21 cellular contexts compared by ENCODE assay signal in genomic region chr3:152232001-152232400, GRCh38. TPM values are rescaled to one million over a fixed set of nuclear protein-coding genes. Genes with fewer than 3 reads are reported as not detected.
DNase-seq lines count a peak whose midpoint lies in the region; ATAC-seq and TF ChIP-seq lines count a peak whose summit lies in the region.
"Had no signal": no experiment of that assay in that cellular context is flagged by ENCODE, and none has a peak within 500 bp of the region (broad histone marks: within the 10 kb centered on the region; RNA-seq: fewer than 3 reads in every experiment).

No MANE protein-coding gene starts in this region.

- no peaks in the 10 kb centered on the region for H3K4me1 ChIP-seq in lower lobe of right lung

- intact Hi-C loops in activated naive CD4-positive, alpha-beta T cell treated with anti-CD3 and anti-CD28 coated beads for 36 hours (cut with micrococcal nuclease): loop anchor here (1.0 kb wide), 1 partner anchor 10 kb away; no protein-coding TSS in a partner anchor
- intact Hi-C loops in lower lobe of right lung (cut with DNase I): no loop called here

- CTCF ChIA-PET in activated naive CD4-positive, alpha-beta T cell treated with anti-CD3 and anti-CD28 coated beads for 36 hours (lab: Charles Lee): interaction anchor here (1.3 kb wide), 1 partner anchor 25 kb away, joined by 3 read pairs; no protein-coding TSS in a partner anchor

- ATAC-seq in GM21528 (IDR thresholded peaks at IDR 0.05; ENCODE audit: low FRiP score, unreplicated experiment) (no peak), lower lobe of right lung (no peak)
- ATAC-seq: Panc1 had no signal

- peaks cover 3% of the 10 kb centered on the region for H3K36me3 Mint-ChIP-seq in activated naive CD4-positive, alpha-beta T cell treated with anti-CD3 and anti-CD28 coated beads for 36 hours (ENCODE audit: low read depth)
- H3K36me3 Mint-ChIP-seq: CD4-positive, CD25-positive, alpha-beta regulatory T cell had no signal

- H3K27me3 ChIP-seq in lower lobe of right lung (ENCODE audit: low read depth): no peaks in the 10 kb centered on the region

- TF ChIP-seq CTCF in LNCaP clone FGC (IDR thresholded peaks at IDR 0.05; ENCODE audit: control insufficient read depth, extremely low read depth, insufficient read depth) (no peak), fibroblast of villous mesenchyme (IDR thresholded peaks at IDR 0.05; ENCODE audit: insufficient read depth, low read depth, low read length) (no peak), lower lobe of right lung (IDR thresholded peaks at IDR 0.05) (no peak)

- no peaks in the 10 kb centered on the region for H3K9me3 Mint-ChIP-seq in activated naive CD4-positive, alpha-beta T cell treated with anti-CD3 and anti-CD28 coated beads for 36 hours

- peaks cover 81% of the 10 kb centered on the region for H3K4me1 Mint-ChIP-seq in activated naive CD4-positive, alpha-beta T cell treated with anti-CD3 and anti-CD28 coated beads for 36 hours (ENCODE audit: low read depth)

- H3K27ac Mint-ChIP-seq in activated naive CD4-positive, alpha-beta T cell treated with anti-CD3 and anti-CD28 coated beads for 36 hours: peak overlapping the region; percentile 94

- in situ Hi-C loops in SK-MEL-5 (cut with HindIII; ENCODE audit: low pct_unique_long_range_greater_than_20kb, low sequenced_read_pairs): no loop called here

- H3K4me3 ChIP-seq in LNCaP clone FGC (ENCODE audit: low read depth, low read length): no peak overlapping the region
- no peak overlapping the region for H3K4me3 ChIP-seq in fibroblast of villous mesenchyme (ENCODE audit: low read depth, low read length)
- no peak overlapping the region for H3K4me3 ChIP-seq in lower lobe of right lung

- H3K27me3 Mint-ChIP-seq in activated naive CD4-positive, alpha-beta T cell treated with anti-CD3 and anti-CD28 coated beads for 36 hours (ENCODE audit: low read depth): no peaks in the 10 kb centered on the region
- H3K27me3 Mint-ChIP-seq: CD4-positive, CD25-positive, alpha-beta regulatory T cell had no signal

- H3K36me3 ChIP-seq in lower lobe of right lung: no peaks in the 10 kb centered on the region

- H3K9me3 ChIP-seq in lower lobe of right lung: no peaks in the 10 kb centered on the region

- H3K4me3 Mint-ChIP-seq in activated naive CD4-positive, alpha-beta T cell treated with anti-CD3 and anti-CD28 coated beads for 36 hours: peak overlapping the region; percentile 26
- H3K4me3 Mint-ChIP-seq: CD4-positive, CD25-positive, alpha-beta regulatory T cell had no signal

- DNase-seq in activated naive CD4-positive, alpha-beta T cell treated with anti-CD3 and anti-CD28 coated beads for 36 hours: no peak
- DNase-seq in activated naive CD4-positive, alpha-beta T cell treated with Interleukin-2 at 50 U/mL for 16 hours: no peak
- DNase-seq in LNCaP clone FGC (ENCODE audit: low read depth): peak; percentile 4
- peak; percentile 51 for DNase-seq in SK-MEL-5 (ENCODE audit: low read depth, low spot score)
- peak; percentile 41 for DNase-seq in fibroblast of villous mesenchyme (ENCODE audit: low read depth)
- DNase-seq in activated CD8-positive, alpha-beta memory T cell treated with anti-CD3 and anti-CD28 coated beads for 24 hours: no peak
- DNase-seq in lower lobe of right lung: no peak
- DNase-seq: CD4-positive, CD25-positive, alpha-beta regulatory T cell; DMS79; H7; MM.1S; NCI-H1092; NCI-H146; NCI-H2029; NCI-H2227 treated with DMSO at 0.1 percent for 48 hours; NCI-H510A; NCI-H774; NK-92 treated with Interleukin-12 subunit alpha and Interleukin-12 subunit beta, amount 100 ng/mL, for 24 hours; SIG-M5 had no signal

- H3K27ac ChIP-seq in lower lobe of right lung: no peak overlapping the region

RNA-seq across cellular contexts. Expression of gene MBNL1, which starts 36.7 kb away (rescaled TPM):
- 100 to 1,000 TPM; 387 to 391 TPM for total RNA-seq in activated naive CD4-positive, alpha-beta T cell treated with anti-CD3 and anti-CD28 coated beads for 36 hours
- total RNA-seq in SK-MEL-5 (2014; rRNA removed; shearing (Covaris generic)): 116 and 127 TPM in 2 replicates
- polyA plus RNA-seq in SK-MEL-5 (2015; cell fraction: cytosol; rRNA removed): 58.8 and 93.4 TPM in 2 replicates
- 93.9 and 94.2 TPM in 2 replicates for polyA plus RNA-seq in SK-MEL-5 (2015; cell fraction: nucleus; rRNA removed)
- total RNA-seq in fibroblast of villous mesenchyme: 440 and 445 TPM in 2 replicates
- 235 TPM for total RNA-seq in lower lobe of right lung

Comparison
In these comparisons a context has a peak if more than half of its experiments do, and no peak if none do; other contexts are left out.
1. DNase-seq: peak in LNCaP clone FGC (single experiment), SK-MEL-5 (single experiment) and fibroblast of villous mesenchyme (single experiment); none in activated naive CD4-positive, alpha-beta T cell treated with anti-CD3 and anti-CD28 coated beads for 36 hours (single experiment), activated naive CD4-positive, alpha-beta T cell treated with Interleukin-2 at 50 U/mL for 16 hours (single experiment), activated CD8-positive, alpha-beta memory T cell treated with anti-CD3 and anti-CD28 coated beads for 24 hours (single experiment) and lower lobe of right lung (single experiment).